Comparison of ENCODE assay signal across 8 cellular contexts in genomic region chr2:62505649-62506420, GRCh38. TPM values are rescaled to one million over a fixed set of nuclear protein-coding genes. Genes with fewer than 3 reads are reported as not detected.
DNase-seq lines count a peak whose midpoint lies in the region; ATAC-seq, FAIRE-seq and TF ChIP-seq lines count a peak whose summit lies in the region.

TSS of gene TMEM17 (minus strand) at chr2:62506195. CDS start at chr2:62506129, 66 bp downstream.

- TF ChIP-seq CTCF in activated B cell treated with CpG ODN at 0.5 μM for 24 hours (IDR thresholded peaks at IDR 0.05), result no peak
- TF ChIP-seq CTCF in endothelial cell of umbilical vein (IDR thresholded peaks at IDR 0.05; ENCODE audit: extremely low read depth in 1 of 2, insufficient read depth in 1 of 2, low read depth in 1 of 2, low read length in 2 of 2), result no peak

- H3K9me1 ChIP-seq in endothelial cell of umbilical vein (replicated peaks; ENCODE audit: control insufficient read depth, extremely low read depth, insufficient read depth, low read length), result no peaks in the 10 kb centered on the region

- no peak within 1 kb of the TSS for H2AK5ac ChIP-seq in mesenchymal stem cell (ENCODE audit: low read length, severe bottlenecking)

- CTCF ChIA-PET in activated B cell treated with CpG ODN at 0.5 μM for 24 hours (lab: Charles Lee) (interaction anchor here (1.3 kb wide), 1 partner anchor 40 kb away, joined by 4 read pairs; no protein-coding TSS in a partner anchor), endothelial cell of umbilical vein (lab: Charles Lee) (interaction anchor here (0.9 to 2.1 kb wide), 6 partner anchors 13 to 49 kb away, joined by 3 to 20 read pairs (median 4); no protein-coding TSS in a partner anchor)

- FAIRE-seq in endothelial cell of umbilical vein (lab: Jason Lieb, UNC), result peak; percentile 82

- H3K18ac ChIP-seq in mesenchymal stem cell (ENCODE audit: low read depth in 1 of 2, low read length in 2 of 2), result peak within 1 kb of the TSS; percentile 76 to 89

- H4K91ac ChIP-seq in mesenchymal stem cell (ENCODE audit: low read length), result peak within 1 kb of the TSS; percentile 72

- H4K8ac ChIP-seq in mesenchymal stem cell (ENCODE audit: low read length), result peak within 1 kb of the TSS; percentile 89

- H3K27me3 Mint-ChIP-seq in CD4-positive, CD25-positive, alpha-beta regulatory T cell, result peaks cover 47% of the 10 kb centered on the region
- H3K27me3 Mint-ChIP-seq in activated B cell treated with CpG ODN at 0.5 μM for 24 hours, result peaks cover 16% of the 10 kb centered on the region

- ATAC-seq in CD4-positive, CD25-positive, alpha-beta regulatory T cell (ENCODE audit: low read depth in 2 of 2), result peak in 1 of 2 donors; percentile 40
- ATAC-seq in GM19035 (IDR thresholded peaks at IDR 0.05; ENCODE audit: unreplicated experiment) (peak; percentile 82), HG03139 (IDR thresholded peaks at IDR 0.05; ENCODE audit: unreplicated experiment) (peak; percentile 70), activated B cell treated with CpG ODN at 0.5 μM for 24 hours (ENCODE audit: low read depth) (peak; percentile 65)

- DNase-seq in CD4-positive, CD25-positive, alpha-beta regulatory T cell, result peak in 1 of 3 donors; percentile 35
- DNase-seq in NCI-H2196 (lab: John Stamatoyannopoulos, UW; ENCODE audit: unreplicated experiment) (peak; percentile 73), activated B cell treated with CpG ODN at 0.5 μM for 24 hours (peak; percentile 31), endothelial cell of umbilical vein (ENCODE audit: low read depth, low spot score) (peak; percentile 90), mesenchymal stem cell (peak; percentile 90)
- DNase-seq in stimulated activated CD8-positive, alpha-beta memory T cell treated with anti-CD3 and anti-CD28 coated beads, Interleukin-7, amount 100 ng/mL, for 24 hours (ENCODE audit: low read depth), result peak; percentile 10

- peaks cover 0 to 2% (median 0%) of the 10 kb centered on the region in 7 donors for H3K9me3 Mint-ChIP-seq in CD4-positive, CD25-positive, alpha-beta regulatory T cell
- no peaks in the 10 kb centered on the region for H3K9me3 Mint-ChIP-seq in activated B cell treated with CpG ODN at 0.5 μM for 24 hours

- peaks cover 0 to 7% (median 3%) of the 10 kb centered on the region in 4 donors for H3K4me1 Mint-ChIP-seq in CD4-positive, CD25-positive, alpha-beta regulatory T cell
- H3K4me1 Mint-ChIP-seq in activated B cell treated with CpG ODN at 0.5 μM for 24 hours, result peaks cover 8% of the 10 kb centered on the region

- peak within 1 kb of the TSS in 1 of 2 experiments; percentile 60 for H3K14ac ChIP-seq in mesenchymal stem cell (ENCODE audit: low read length in 2 of 2)

- peak within 1 kb of the TSS; percentile 42 for H3K4me3 ChIP-seq in CD4-positive, CD25-positive, alpha-beta regulatory T cell (ENCODE audit: low read depth, low read length)
- H3K4me3 ChIP-seq in endothelial cell of umbilical vein (replicated peaks in 1 of 3; ENCODE audit: insufficient read depth in 1 of 3, low read depth in 1 of 3, low read length in 3 of 3) (peak within 1 kb of the TSS; percentile 60 to 97 (median 96)), mesenchymal stem cell (ENCODE audit: insufficient read depth in 1 of 2, low read depth in 1 of 2, low read length in 2 of 2) (peak within 1 kb of the TSS; percentile 77)

- BruUV-seq in endothelial cell of umbilical vein (replicated peaks; lab: Mats Ljungman, UMichigan), result TSS peak; percentile 75

- under 1% methylated on average over 57 of the region's 76 CpGs for WGBS in mesenchymal stem cell

- no peaks in the 10 kb centered on the region for H3K36me3 Mint-ChIP-seq in CD4-positive, CD25-positive, alpha-beta regulatory T cell
- no peaks in the 10 kb centered on the region for H3K36me3 Mint-ChIP-seq in activated B cell treated with CpG ODN at 0.5 μM for 24 hours (ENCODE audit: low read depth)

- H2AFZ ChIP-seq in endothelial cell of umbilical vein (ENCODE audit: low read depth, low read length) (peak within 1 kb of the TSS; percentile 99), mesenchymal stem cell (ENCODE audit: low read depth, low read length) (peak within 1 kb of the TSS; percentile 94)

- H3K4me1 ChIP-seq in CD4-positive, CD25-positive, alpha-beta regulatory T cell (ENCODE audit: control insufficient read depth, insufficient read depth, low read length, poor library complexity, severe bottlenecking), result peaks cover 9% of the 10 kb centered on the region
- peaks cover 7% of the 10 kb centered on the region for H3K4me1 ChIP-seq in endothelial cell of umbilical vein (ENCODE audit: control insufficient read depth, extremely low read depth, insufficient read depth, low read length)
- no peaks in the 10 kb centered on the region for H3K4me1 ChIP-seq in mesenchymal stem cell (ENCODE audit: control insufficient read depth, insufficient read depth, low read depth, low read length)

- peaks cover 4% of the 10 kb centered on the region for H3K79me1 ChIP-seq in mesenchymal stem cell (replicated peaks; ENCODE audit: low read length, poor library complexity, severe bottlenecking)

- H2BK12ac ChIP-seq in mesenchymal stem cell (ENCODE audit: low read length in 2 of 2), result peak within 1 kb of the TSS in 1 of 2 experiments; percentile 78

- peak within 1 kb of the TSS; percentile 54 for H2BK120ac ChIP-seq in mesenchymal stem cell (ENCODE audit: low read depth, low read length)

- peak within 1 kb of the TSS; percentile 80 for H2BK15ac ChIP-seq in mesenchymal stem cell (ENCODE audit: low read depth, poor library complexity, severe bottlenecking)

- H3K27me3 ChIP-seq in CD4-positive, CD25-positive, alpha-beta regulatory T cell (ENCODE audit: control insufficient read depth, insufficient read depth, low read length), result peaks cover 26% of the 10 kb centered on the region
- no peaks in the 10 kb centered on the region for H3K27me3 ChIP-seq in endothelial cell of umbilical vein (ENCODE audit: control insufficient read depth in 2 of 2, insufficient read depth in 2 of 2, low read length in 2 of 2)
- no peaks in the 10 kb centered on the region for H3K27me3 ChIP-seq in mesenchymal stem cell (ENCODE audit: control insufficient read depth in 1 of 2, insufficient read depth in 1 of 2, low read length in 2 of 2)

- H3K9me3 ChIP-seq in CD4-positive, CD25-positive, alpha-beta regulatory T cell (ENCODE audit: control insufficient read depth in 2 of 2, low read length in 2 of 2), result no peaks in the 10 kb centered on the region
- no peaks in the 10 kb centered on the region for H3K9me3 ChIP-seq in endothelial cell of umbilical vein (replicated peaks; ENCODE audit: control insufficient read depth, insufficient read depth, low read length)
- no peaks in the 10 kb centered on the region for H3K9me3 ChIP-seq in mesenchymal stem cell (ENCODE audit: control insufficient read depth, low read length)

- H3K27ac ChIP-seq in CD4-positive, CD25-positive, alpha-beta regulatory T cell (ENCODE audit: insufficient read depth, low read length, poor library complexity, severe bottlenecking), result no peak within 1 kb of the TSS
- peak within 1 kb of the TSS; percentile 84 for H3K27ac ChIP-seq in endothelial cell of umbilical vein (ENCODE audit: insufficient read depth, low read depth, low read length)
- peak within 1 kb of the TSS; percentile 93 for H3K27ac ChIP-seq in mesenchymal stem cell (ENCODE audit: low read length, poor library complexity, severe bottlenecking)

- H3K9ac ChIP-seq in endothelial cell of umbilical vein (replicated peaks; ENCODE audit: extremely low read depth, insufficient read depth, low read length), result peak within 1 kb of the TSS; percentile 88
- H3K9ac ChIP-seq in mesenchymal stem cell (ENCODE audit: low read length), result peak within 1 kb of the TSS; percentile 93

- peak within 1 kb of the TSS in 1 of 2 experiments; percentile 91 for H3K4ac ChIP-seq in mesenchymal stem cell (ENCODE audit: low read depth in 1 of 2, low read length in 2 of 2)

- no peak for TF ChIP-seq POLR2A in endothelial cell of umbilical vein (IDR thresholded peaks at IDR 0.05; ENCODE audit: low read depth, low read length)

- POLR2A ChIA-PET in activated B cell treated with CpG ODN at 0.5 μM for 24 hours (lab: Charles Lee) (interaction anchor here (0.5 kb wide), 1 partner anchor 107 kb away, joined by 4 read pairs; no protein-coding TSS in a partner anchor), endothelial cell of umbilical vein (lab: Charles Lee) (interaction anchor here (1.5 kb wide), 1 partner anchor 200 kb away, joined by 4 read pairs; the partner anchor contains the start of gene EHBP1)

- intact Hi-C loops in activated B cell treated with CpG ODN at 0.5 μM for 24 hours (cut with micrococcal nuclease), result no loop called here
- intact Hi-C loops in endothelial cell of umbilical vein (cut with micrococcal nuclease), result loop anchor here (1.0 to 2.0 kb wide), 6 partner anchors 31 to 268 kb away; partner anchors contain the start of gene EHBP1

- no peaks in the 10 kb centered on the region for H3K36me3 ChIP-seq in CD4-positive, CD25-positive, alpha-beta regulatory T cell (ENCODE audit: control insufficient read depth, insufficient read depth, low read length)
- H3K36me3 ChIP-seq in endothelial cell of umbilical vein (ENCODE audit: control insufficient read depth in 2 of 2, extremely low read depth in 1 of 2, insufficient read depth in 2 of 2, low read length in 2 of 2) (no peaks in the 10 kb centered on the region), mesenchymal stem cell (ENCODE audit: control insufficient read depth in 1 of 2, insufficient read depth in 2 of 2, low read depth in 1 of 2, low read length in 2 of 2) (peaks cover 0 to 24% of the 10 kb centered on the region in 2 experiments)

- H3K79me2 ChIP-seq in endothelial cell of umbilical vein (ENCODE audit: control insufficient read depth, insufficient read depth, low read length), result no peaks in the 10 kb centered on the region

- dilution Hi-C loops in endothelial cell of umbilical vein (cut with MboI; ENCODE audit: extremely low pct_ligation_motif_present, low sequenced_read_pairs), result no loop called here

- H2BK5ac ChIP-seq in mesenchymal stem cell (ENCODE audit: low read depth, low read length, poor library complexity, severe bottlenecking), result peak within 1 kb of the TSS; percentile 91

- H4K20me1 ChIP-seq in endothelial cell of umbilical vein (replicated peaks; ENCODE audit: control insufficient read depth, extremely low read depth, insufficient read depth, low read length), result no peaks in the 10 kb centered on the region

- peak within 1 kb of the TSS; percentile 66 to 78 (median 74) for H3K4me3 Mint-ChIP-seq in CD4-positive, CD25-positive, alpha-beta regulatory T cell
- H3K4me3 Mint-ChIP-seq in activated B cell treated with CpG ODN at 0.5 μM for 24 hours, result peak within 1 kb of the TSS; percentile 81

- peak within 1 kb of the TSS; percentile 99 for H3K4me2 ChIP-seq in endothelial cell of umbilical vein (ENCODE audit: insufficient read depth, low read length)
- peak within 1 kb of the TSS; percentile 83 for H3K4me2 ChIP-seq in mesenchymal stem cell (ENCODE audit: low read length, poor library complexity, severe bottlenecking)

- H3K27ac Mint-ChIP-seq in CD4-positive, CD25-positive, alpha-beta regulatory T cell, result peak within 1 kb of the TSS in 2 of 3 donors; percentile 52 to 65
- no peak within 1 kb of the TSS for H3K27ac Mint-ChIP-seq in activated B cell treated with CpG ODN at 0.5 μM for 24 hours

- H3K23ac ChIP-seq in mesenchymal stem cell (ENCODE audit: low read length in 2 of 2), result no peak within 1 kb of the TSS

RNA-seq across cellular contexts. Expression of gene TMEM17, which starts in this region (rescaled TPM):
- not detected for total RNA-seq in CD4-positive, CD25-positive, alpha-beta regulatory T cell
- polyA plus RNA-seq in CD4-positive, CD25-positive, alpha-beta regulatory T cell, result not detected
- total RNA-seq in activated B cell treated with CpG ODN at 0.5 μM for 24 hours, result 0.12 TPM in 1 of 2 replicates, not detected in the other
- 0.91 and 1.2 TPM in 2 replicates for total RNA-seq in endothelial cell of umbilical vein
- polyA plus RNA-seq in endothelial cell of umbilical vein, result 1.3 and 2.0 TPM in 2 replicates
- 1.3 and 1.7 TPM in 2 replicates for polyA plus RNA-seq in endothelial cell of umbilical vein (2011; cell fraction: cytosol; rRNA removed)
- 1.5 and 2.2 TPM in 2 replicates for polyA plus RNA-seq in endothelial cell of umbilical vein (2011; cell fraction: nucleus; rRNA removed)
- 1.4 and 1.8 TPM in 2 replicates for polyA plus RNA-seq in endothelial cell of umbilical vein (2012)
- polyA minus RNA-seq in endothelial cell of umbilical vein, result 0.76 and 1.9 TPM in 2 replicates
- polyA minus RNA-seq in endothelial cell of umbilical vein (2011; cell fraction: cytosol; rRNA and poly(A)+ RNA removed), result not detected
- 1.5 TPM in 2 replicates for polyA minus RNA-seq in endothelial cell of umbilical vein (2011; cell fraction: nucleus; rRNA and poly(A)+ RNA removed)
- polyA plus RNA-seq in mesenchymal stem cell (2013, experiment 1 of 2), result 2.8 TPM
- polyA plus RNA-seq in mesenchymal stem cell (2013, experiment 2 of 2), result 2.8 TPM

Comparison
In these comparisons a context has a peak if more than half of its experiments do, and no peak if none do; other contexts are left out.
1. Peak in DNase-seq and ATAC-seq in activated B cell treated with CpG ODN at 0.5 μM for 24 hours; RNA of the gene not detected or under 1 TPM.
2. H3K4me3 ChIP-seq: peak in every context shown above with its lines; median percentile 96 in endothelial cell of umbilical vein; 77 in mesenchymal stem cell; 42 in CD4-positive, CD25-positive, alpha-beta regulatory T cell.